In genomic region chr12:49130151-49131050, GRCh38 we compare ENCODE assay signal across 1 cellular context.
A peak's percentile ranks its signal among the peaks of the same experiment; 100 is the strongest.
TF ChIP-seq lines count a peak whose summit lies in the region.

No MANE protein-coding gene starts in this region.

TF ChIP-seq in WTC11, 78 proteins besides CTCF, POLR2A, EP300 and RAD21 (continued from another document and continues in another):
- TF ChIP-seq, protein P1, sequence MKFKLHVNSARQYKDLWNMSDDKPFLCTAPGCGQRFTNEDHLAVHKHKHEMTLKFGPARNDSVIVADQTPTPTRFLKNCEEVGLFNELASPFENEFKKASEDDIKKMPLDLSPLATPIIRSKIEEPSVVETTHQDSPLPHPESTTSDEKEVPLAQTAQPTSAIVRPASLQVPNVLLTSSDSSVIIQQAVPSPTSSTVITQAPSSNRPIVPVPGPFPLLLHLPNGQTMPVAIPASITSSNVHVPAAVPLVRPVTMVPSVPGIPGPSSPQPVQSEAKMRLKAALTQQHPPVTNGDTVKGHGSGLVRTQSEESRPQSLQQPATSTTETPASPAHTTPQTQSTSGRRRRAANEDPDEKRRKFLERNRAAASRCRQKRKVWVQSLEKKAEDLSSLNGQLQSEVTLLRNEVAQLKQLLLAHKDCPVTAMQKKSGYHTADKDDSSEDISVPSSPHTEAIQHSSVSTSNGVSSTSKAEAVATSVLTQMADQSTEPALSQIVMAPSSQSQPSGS (CRISPR knock-in tag; IDR thresholded peaks at IDR 0.05; ENCODE audit: borderline replicate concordance, low read depth): 0 out of 2 replicates have a peak, but pooled peaks have one; percentile 13
- TF ChIP-seq, protein P2, sequence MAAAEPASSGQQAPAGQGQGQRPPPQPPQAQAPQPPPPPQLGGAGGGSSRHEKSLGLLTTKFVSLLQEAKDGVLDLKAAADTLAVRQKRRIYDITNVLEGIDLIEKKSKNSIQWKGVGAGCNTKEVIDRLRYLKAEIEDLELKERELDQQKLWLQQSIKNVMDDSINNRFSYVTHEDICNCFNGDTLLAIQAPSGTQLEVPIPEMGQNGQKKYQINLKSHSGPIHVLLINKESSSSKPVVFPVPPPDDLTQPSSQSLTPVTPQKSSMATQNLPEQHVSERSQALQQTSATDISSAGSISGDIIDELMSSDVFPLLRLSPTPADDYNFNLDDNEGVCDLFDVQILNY (CRISPR knock-in tag; IDR thresholded peaks at IDR 0.05): peak; percentile 98
- TF ChIP-seq NFATC4 (CRISPR knock-in tag; IDR thresholded peaks at IDR 0.05): no peak; the same call in none of the 2 replicates
- 0 out of 2 replicates have a peak, but pooled peaks have one; percentile 10 for TF ChIP-seq FOXJ3 (CRISPR knock-in tag; IDR thresholded peaks at IDR 0.05; ENCODE audit: borderline replicate concordance)
- TF ChIP-seq ZBTB21 (CRISPR knock-in tag; IDR thresholded peaks at IDR 0.05; ENCODE audit: borderline replicate concordance): no peak
- TF ChIP-seq SMAD3 (CRISPR knock-in tag; IDR thresholded peaks at IDR 0.05; ENCODE audit: borderline replicate concordance): no peak; the same call in 1 of the 2 replicates
- peak; percentile 23 for TF ChIP-seq KAT7 (CRISPR knock-in tag; IDR thresholded peaks at IDR 0.05; ENCODE audit: borderline replicate concordance)
- no peak for TF ChIP-seq ZNF423 (CRISPR knock-in tag; IDR thresholded peaks at IDR 0.05)
- peak; percentile 60; the same call in 1 of the 2 replicates for TF ChIP-seq ZNF281 (CRISPR knock-in tag; IDR thresholded peaks at IDR 0.05)
- no peak; the same call in 1 of the 2 replicates for TF ChIP-seq ZNF219 (CRISPR knock-in tag; IDR thresholded peaks at IDR 0.05; ENCODE audit: borderline replicate concordance)
- no peak for TF ChIP-seq ZNF263 (CRISPR knock-in tag; IDR thresholded peaks at IDR 0.05; ENCODE audit: low read depth)
- TF ChIP-seq, protein P3, sequence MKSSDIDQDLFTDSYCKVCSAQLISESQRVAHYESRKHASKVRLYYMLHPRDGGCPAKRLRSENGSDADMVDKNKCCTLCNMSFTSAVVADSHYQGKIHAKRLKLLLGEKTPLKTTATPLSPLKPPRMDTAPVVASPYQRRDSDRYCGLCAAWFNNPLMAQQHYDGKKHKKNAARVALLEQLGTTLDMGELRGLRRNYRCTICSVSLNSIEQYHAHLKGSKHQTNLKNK (CRISPR knock-in tag; IDR thresholded peaks at IDR 0.05): no peak
- TF ChIP-seq NR1H2 (CRISPR knock-in tag; IDR thresholded peaks at IDR 0.05): no peak
- TF ChIP-seq PRDM15 (CRISPR knock-in tag; IDR thresholded peaks at IDR 0.05): no peak
- TF ChIP-seq, protein P4, sequence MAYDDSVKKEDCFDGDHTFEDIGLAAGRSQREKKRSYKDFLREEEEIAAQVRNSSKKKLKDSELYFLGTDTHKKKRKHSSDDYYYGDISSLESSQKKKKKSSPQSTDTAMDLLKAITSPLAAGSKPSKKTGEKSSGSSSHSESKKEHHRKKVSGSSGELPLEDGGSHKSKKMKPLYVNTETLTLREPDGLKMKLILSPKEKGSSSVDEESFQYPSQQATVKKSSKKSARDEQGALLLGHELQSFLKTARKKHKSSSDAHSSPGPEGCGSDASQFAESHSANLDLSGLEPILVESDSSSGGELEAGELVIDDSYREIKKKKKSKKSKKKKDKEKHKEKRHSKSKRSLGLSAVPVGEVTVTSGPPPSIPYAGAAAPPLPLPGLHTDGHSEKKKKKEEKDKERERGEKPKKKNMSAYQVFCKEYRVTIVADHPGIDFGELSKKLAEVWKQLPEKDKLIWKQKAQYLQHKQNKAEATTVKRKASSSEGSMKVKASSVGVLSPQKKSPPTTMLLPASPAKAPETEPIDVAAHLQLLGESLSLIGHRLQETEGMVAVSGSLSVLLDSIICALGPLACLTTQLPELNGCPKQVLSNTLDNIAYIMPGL (CRISPR knock-in tag; IDR thresholded peaks at IDR 0.05): peak; percentile 69
- TF ChIP-seq, protein P5, sequence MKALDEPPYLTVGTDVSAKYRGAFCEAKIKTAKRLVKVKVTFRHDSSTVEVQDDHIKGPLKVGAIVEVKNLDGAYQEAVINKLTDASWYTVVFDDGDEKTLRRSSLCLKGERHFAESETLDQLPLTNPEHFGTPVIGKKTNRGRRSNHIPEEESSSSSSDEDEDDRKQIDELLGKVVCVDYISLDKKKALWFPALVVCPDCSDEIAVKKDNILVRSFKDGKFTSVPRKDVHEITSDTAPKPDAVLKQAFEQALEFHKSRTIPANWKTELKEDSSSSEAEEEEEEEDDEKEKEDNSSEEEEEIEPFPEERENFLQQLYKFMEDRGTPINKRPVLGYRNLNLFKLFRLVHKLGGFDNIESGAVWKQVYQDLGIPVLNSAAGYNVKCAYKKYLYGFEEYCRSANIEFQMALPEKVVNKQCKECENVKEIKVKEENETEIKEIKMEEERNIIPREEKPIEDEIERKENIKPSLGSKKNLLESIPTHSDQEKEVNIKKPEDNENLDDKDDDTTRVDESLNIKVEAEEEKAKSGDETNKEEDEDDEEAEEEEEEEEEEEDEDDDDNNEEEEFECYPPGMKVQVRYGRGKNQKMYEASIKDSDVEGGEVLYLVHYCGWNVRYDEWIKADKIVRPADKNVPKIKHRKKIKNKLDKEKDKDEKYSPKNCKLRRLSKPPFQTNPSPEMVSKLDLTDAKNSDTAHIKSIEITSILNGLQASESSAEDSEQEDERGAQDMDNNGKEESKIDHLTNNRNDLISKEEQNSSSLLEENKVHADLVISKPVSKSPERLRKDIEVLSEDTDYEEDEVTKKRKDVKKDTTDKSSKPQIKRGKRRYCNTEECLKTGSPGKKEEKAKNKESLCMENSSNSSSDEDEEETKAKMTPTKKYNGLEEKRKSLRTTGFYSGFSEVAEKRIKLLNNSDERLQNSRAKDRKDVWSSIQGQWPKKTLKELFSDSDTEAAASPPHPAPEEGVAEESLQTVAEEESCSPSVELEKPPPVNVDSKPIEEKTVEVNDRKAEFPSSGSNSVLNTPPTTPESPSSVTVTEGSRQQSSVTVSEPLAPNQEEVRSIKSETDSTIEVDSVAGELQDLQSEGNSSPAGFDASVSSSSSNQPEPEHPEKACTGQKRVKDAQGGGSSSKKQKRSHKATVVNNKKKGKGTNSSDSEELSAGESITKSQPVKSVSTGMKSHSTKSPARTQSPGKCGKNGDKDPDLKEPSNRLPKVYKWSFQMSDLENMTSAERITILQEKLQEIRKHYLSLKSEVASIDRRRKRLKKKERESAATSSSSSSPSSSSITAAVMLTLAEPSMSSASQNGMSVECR (CRISPR knock-in tag; IDR thresholded peaks at IDR 0.05; ENCODE audit: borderline replicate concordance): peak; percentile 78; the same call in 1 of the 2 replicates
- peak; percentile 65; the same call in 1 of the 2 replicates for TF ChIP-seq CREB1 (CRISPR knock-in tag; IDR thresholded peaks at IDR 0.05)
- TF ChIP-seq ETV6 (CRISPR knock-in tag; IDR thresholded peaks at IDR 0.05): 0 out of 2 replicates have a peak, but pooled peaks have one; percentile 60
- no peak for TF ChIP-seq GRHL2 (CRISPR knock-in tag; IDR thresholded peaks at IDR 0.05; ENCODE audit: insufficient replicate concordance, severe bottlenecking)
- no peak for TF ChIP-seq ELF4 (CRISPR knock-in tag; IDR thresholded peaks at IDR 0.05; ENCODE audit: low read depth)
- TF ChIP-seq ATF1 (CRISPR knock-in tag; IDR thresholded peaks at IDR 0.05): peak; percentile 33; the same call in 1 of the 2 replicates
- no peak for TF ChIP-seq ZNF532 (CRISPR knock-in tag; IDR thresholded peaks at IDR 0.05; ENCODE audit: borderline replicate concordance)
- no peak for TF ChIP-seq RELA (CRISPR knock-in tag; IDR thresholded peaks at IDR 0.05; ENCODE audit: borderline replicate concordance)
- no peak for TF ChIP-seq ZNF416 (CRISPR knock-in tag; IDR thresholded peaks at IDR 0.05)
- TF ChIP-seq ZNF425 (CRISPR knock-in tag; conservative IDR thresholded peaks at IDR 0.05): no peak
- peak; percentile 90 for TF ChIP-seq USF1 (CRISPR knock-in tag; IDR thresholded peaks at IDR 0.05)
